In genomic region chr3:169594402-169594801, GRCh38 we compare ENCODE assay signal across 2 cellular contexts.
TF ChIP-seq lines count a peak whose summit lies in the region.

No MANE protein-coding gene starts in this region.

TF ChIP-seq in GM23338, 12 proteins besides CTCF, POLR2A, EP300 and RAD21 (continued from another document):
- TF ChIP-seq ZNF462 (CRISPR knock-in tag; IDR thresholded peaks at IDR 0.05) (no peak), REST (IDR thresholded peaks at IDR 0.05; ENCODE audit: unreplicated experiment) (no peak), POLR2AphosphoS5 (IDR thresholded peaks at IDR 0.05; ENCODE audit: low read depth) (no peak), ZNF114 (CRISPR knock-in tag; IDR thresholded peaks at IDR 0.05) (no peak)

TF ChIP-seq in WTC11, 78 proteins besides CTCF, POLR2A, EP300 and RAD21 (continued from another document):
- TF ChIP-seq STAT6 (CRISPR knock-in tag; conservative IDR thresholded peaks at IDR 0.05; ENCODE audit: low read depth) (no peak), FOXK1 (CRISPR knock-in tag; IDR thresholded peaks at IDR 0.05) (no peak), CREB1 (CRISPR knock-in tag; IDR thresholded peaks at IDR 0.05) (no peak), SOX15 (CRISPR knock-in tag; IDR thresholded peaks at IDR 0.05) (no peak), NFE2L1 (CRISPR knock-in tag; IDR thresholded peaks at IDR 0.05) (no peak), AR (CRISPR knock-in tag; IDR thresholded peaks at IDR 0.05) (no peak), E2F4 (CRISPR knock-in tag; IDR thresholded peaks at IDR 0.05; ENCODE audit: borderline replicate concordance, low read depth) (no peak), USF2 (CRISPR knock-in tag; IDR thresholded peaks at IDR 0.05) (no peak), JAZF1 (CRISPR knock-in tag; IDR thresholded peaks at IDR 0.05) (no peak), AFF4 (CRISPR knock-in tag; IDR thresholded peaks at IDR 0.05; ENCODE audit: borderline replicate concordance) (no peak), NR3C1 (CRISPR knock-in tag; conservative IDR thresholded peaks at IDR 0.05; ENCODE audit: low read depth) (no peak), SP1 (CRISPR knock-in tag; conservative IDR thresholded peaks at IDR 0.05) (no peak), ZNF263 (CRISPR knock-in tag; IDR thresholded peaks at IDR 0.05; ENCODE audit: low read depth) (no peak), OVOL2 (CRISPR knock-in tag; IDR thresholded peaks at IDR 0.05; ENCODE audit: borderline replicate concordance) (no peak), HMGA2 (CRISPR knock-in tag; IDR thresholded peaks at IDR 0.05) (no peak), MXD4 (CRISPR knock-in tag; IDR thresholded peaks at IDR 0.05; ENCODE audit: borderline replicate concordance) (no peak), ZNF219 (CRISPR knock-in tag; IDR thresholded peaks at IDR 0.05; ENCODE audit: borderline replicate concordance) (no peak)
